In the genomic region with DNA sequence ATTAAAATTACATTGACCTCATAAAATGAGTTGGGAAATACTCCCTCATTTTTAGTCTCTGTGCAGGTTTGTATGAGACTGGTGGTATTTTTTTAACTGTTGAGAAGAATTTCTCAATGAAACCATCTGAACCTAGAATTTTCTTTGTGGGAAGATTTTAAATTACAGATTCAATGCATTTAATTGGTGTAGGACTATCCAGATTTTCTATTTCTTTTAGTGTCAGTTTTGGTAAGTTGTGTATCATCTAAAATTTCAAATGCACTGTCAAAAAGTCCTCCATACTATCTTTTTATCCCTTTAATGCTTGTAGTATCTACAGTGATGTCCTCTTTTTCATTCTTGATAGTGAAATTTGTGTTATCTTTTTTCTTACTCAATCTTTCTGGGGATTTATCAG, we compare ENCODE assay signal across 34 cellular contexts. TPM values are rescaled to one million over a fixed set of nuclear protein-coding genes. Genes with fewer than 3 reads are reported as not detected.
"Had no signal": no experiment of that assay in that cellular context is flagged by ENCODE, and none has a peak within 500 bp of the region (broad histone marks: within the 10 kb centered on the region; RNA-seq: fewer than 3 reads in every experiment).

No MANE protein-coding gene starts in this region.

- H3K9me3 Mint-ChIP-seq: activated CD4-positive, alpha-beta T cell treated with anti-CD3 and anti-CD28 coated beads, Interleukin-2, amount 10 ng/mL, durations not matched to agents 24 days and 14 days; activated T-helper 17 cell treated with anti-CD3 and anti-CD28 coated beads, Interleukin-2, amount 50 U/mL, for 72 hours; T-helper 1 cell treated with Interleukin-12 subunit alpha and Interleukin-12 subunit beta and Interleukin-4 antibody, amounts not matched to agents 30 μg/mL and 1 μg/mL, for 36 hours; T-helper 2 cell treated with Interferon-gamma antibody and Interleukin-4, amounts not matched to agents 5 μg/mL and 100 μg/mL, for 36 hours had no signal

- H3K4me3 ChIP-seq: adrenal gland, body of pancreas, breast epithelium had no signal

- H3K36me3 ChIP-seq: adrenal gland, brain microvascular endothelial cell, breast epithelium had no signal

- H3K27me3 ChIP-seq: body of pancreas, brain microvascular endothelial cell, breast epithelium had no signal

- H3K4me3 Mint-ChIP-seq: activated B cell treated with CpG ODN at 0.5 μM for 24 hours; activated CD4-positive, alpha-beta memory T cell treated with anti-CD3 and anti-CD28 coated beads for 36 hours; activated CD4-positive, alpha-beta T cell treated with anti-CD3 and anti-CD28 coated beads, Interleukin-2, amount 10 ng/mL, durations not matched to agents 24 days and 14 days; activated CD8-positive, alpha-beta T cell treated with anti-CD3 and anti-CD28 coated beads for 36 hours; activated naive CD4-positive, alpha-beta T cell treated with anti-CD3 and anti-CD28 coated beads for 36 hours; activated naive CD8-positive, alpha-beta T cell treated with anti-CD3 and anti-CD28 coated beads for 36 hours; activated T-cell treated with anti-CD3 and anti-CD28 coated beads, Interleukin-2, amount 50 U/mL, for 4 hours; activated T-cell treated with anti-CD3 and anti-CD28 coated beads, Interleukin-2, amount 50 U/mL, for 72 hours; activated T-helper 1 cell treated with anti-CD3 and anti-CD28 coated beads, Interleukin-12 subunit alpha, Interleukin-12 subunit beta, Interleukin-2, Interleukin-4 antibody, amounts not matched to agents 30 ng/mL and 10 ng/mL and 1 ng/mL, durations not matched to agents 14 hours and 24 hours and 36 hours; activated T-helper 17 cell treated with anti-CD3 and anti-CD28 coated beads, Interleukin-2, amount 50 U/mL, for 72 hours; T-helper 1 cell treated with Interleukin-12 subunit alpha and Interleukin-12 subunit beta and Interleukin-4 antibody, amounts not matched to agents 30 μg/mL and 1 μg/mL, for 36 hours; T-helper 2 cell treated with Interferon-gamma antibody and Interleukin-4, amounts not matched to agents 5 μg/mL and 100 μg/mL, for 36 hours had no signal

- H3K9me3 ChIP-seq: adrenal gland, body of pancreas had no signal

- H3K27ac ChIP-seq: adrenal gland, body of pancreas, brain microvascular endothelial cell, breast epithelium, VCaP had no signal

- DNase-seq: activated B cell treated with CpG ODN at 0.5 μM for 24 hours; activated CD4-positive, alpha-beta memory T cell treated with anti-CD3 and anti-CD28 coated beads for 36 hours; activated CD4-positive, alpha-beta T cell treated with anti-CD3 and anti-CD28 coated beads for 4 hours; activated CD4-positive, alpha-beta T cell treated with anti-CD3 and anti-CD28 coated beads, Interleukin-2, amount 10 ng/mL, durations not matched to agents 24 days and 14 days; activated CD4-positive, alpha-beta T cell treated with anti-CD3 and anti-CD28 coated beads, Interleukin-2, amount 50 U/mL, for 1 hour; activated CD4-positive, alpha-beta T cell treated with anti-CD3 and anti-CD28 coated beads, Interleukin-2, amount 50 U/mL, for 4 hours; activated CD4-positive, CD25-positive, alpha-beta regulatory T cell treated with anti-CD3 and anti-CD28 coated beads, Interleukin-2, amount 50 U/mL, for 72 hours; activated CD8-positive, alpha-beta memory T cell treated with anti-CD3 and anti-CD28 coated beads, Interleukin-2, amount 50 U/mL, for 4 hours; activated CD8-positive, alpha-beta T cell treated with anti-CD3 and anti-CD28 coated beads for 36 hours; activated effector memory CD4-positive, alpha-beta T cell treated with anti-CD3 and anti-CD28 coated beads, Interleukin-2, amount 50 U/mL, for 16 hours; activated gamma-delta T cell treated with Interleukin-2 at 50 U/mL for 16 hours; activated naive CD4-positive, alpha-beta T cell; activated naive CD4-positive, alpha-beta T cell treated with anti-CD3 and anti-CD28 coated beads for 36 hours; activated naive CD4-positive, alpha-beta T cell treated with anti-CD3 and anti-CD28 coated beads, Interleukin-2, amount 50 U/mL, for 16 hours; activated naive CD8-positive, alpha-beta T cell treated with anti-CD3 and anti-CD28 coated beads for 36 hours; activated T-cell treated with anti-CD3 and anti-CD28 coated beads for 4 hours; activated T-cell treated with anti-CD3 and anti-CD28 coated beads, Interleukin-2, amount 50 U/mL, for 1 hour; activated T-cell treated with anti-CD3 and anti-CD28 coated beads, Interleukin-2, amount 50 U/mL, for 4 hours; activated T-cell treated with anti-CD3 and anti-CD28 coated beads, Interleukin-2, amount 50 U/mL, for 72 hours; adrenal gland; amniotic stem cell; aorta; body of pancreas; brain microvascular endothelial cell; central memory CD4-positive, alpha-beta T cell; T-helper 2 cell; T-helper 9 cell had no signal

- ATAC-seq: activated CD8-positive, alpha-beta T cell treated with anti-CD3 and anti-CD28 coated beads for 36 hours; activated naive CD4-positive, alpha-beta T cell treated with anti-CD3 and anti-CD28 coated beads, Interleukin-2, amount 50 U/mL, for 72 hours; activated T-cell treated with anti-CD3 and anti-CD28 coated beads, Interleukin-2, amount 50 U/mL, for 4 hours; activated T-cell treated with anti-CD3 and anti-CD28 coated beads, Interleukin-2, amount 50 U/mL, for 72 hours; activated T-helper 17 cell treated with anti-CD3 and anti-CD28 coated beads, Interleukin-2, amount 50 U/mL, for 72 hours; body of pancreas had no signal

- H3K27ac Mint-ChIP-seq: activated B cell treated with CpG ODN at 0.5 μM for 24 hours; activated CD4-positive, alpha-beta memory T cell treated with anti-CD3 and anti-CD28 coated beads for 36 hours; activated CD4-positive, alpha-beta T cell treated with anti-CD3 and anti-CD28 coated beads, Interleukin-2, amount 10 ng/mL, durations not matched to agents 24 days and 14 days; activated CD8-positive, alpha-beta T cell treated with anti-CD3 and anti-CD28 coated beads for 36 hours; activated naive CD4-positive, alpha-beta T cell treated with anti-CD3 and anti-CD28 coated beads for 36 hours; activated naive CD4-positive, alpha-beta T cell treated with anti-CD3 and anti-CD28 coated beads, Interleukin-2, amount 50 U/mL, for 72 hours; activated naive CD8-positive, alpha-beta T cell treated with anti-CD3 and anti-CD28 coated beads for 36 hours; activated T-cell treated with anti-CD3 and anti-CD28 coated beads, Interleukin-2, amount 50 U/mL, for 72 hours; activated T-helper 1 cell treated with anti-CD3 and anti-CD28 coated beads, Interleukin-12 subunit alpha, Interleukin-12 subunit beta, Interleukin-2, Interleukin-4 antibody, amounts not matched to agents 30 ng/mL and 10 ng/mL and 1 ng/mL, durations not matched to agents 14 hours and 24 hours and 36 hours; activated T-helper 17 cell treated with anti-CD3 and anti-CD28 coated beads, Interleukin-2, amount 50 U/mL, for 72 hours; T-helper 1 cell treated with Interleukin-12 subunit alpha and Interleukin-12 subunit beta and Interleukin-4 antibody, amounts not matched to agents 30 μg/mL and 1 μg/mL, for 36 hours; T-helper 2 cell treated with Interferon-gamma antibody and Interleukin-4, amounts not matched to agents 5 μg/mL and 100 μg/mL, for 36 hours had no signal

- H3K4me1 Mint-ChIP-seq: activated T-helper 17 cell treated with anti-CD3 and anti-CD28 coated beads, Interleukin-2, amount 50 U/mL, for 72 hours had no signal

RNA-seq across cellular contexts. Expression of a gene that starts 1.8 kb away (rescaled TPM):
- total RNA-seq: activated B cell treated with CpG ODN at 0.5 μM for 24 hours; activated naive CD4-positive, alpha-beta T cell treated with anti-CD3 and anti-CD28 coated beads for 36 hours; activated T-helper 1 cell treated with anti-CD3 and anti-CD28 coated beads, Interleukin-12 subunit alpha, Interleukin-12 subunit beta, Interleukin-2, Interleukin-4 antibody, amounts not matched to agents 30 ng/mL and 10 ng/mL and 1 ng/mL, durations not matched to agents 14 hours and 24 hours and 36 hours had no signal
